8 cellular contexts compared by ENCODE assay signal in genomic region chr5:128082551-128083032, GRCh38. TPM values are rescaled to one million over a fixed set of nuclear protein-coding genes. Genes with fewer than 3 reads are reported as not detected.
DNase-seq lines count a peak whose midpoint lies in the region; ATAC-seq and TF ChIP-seq lines count a peak whose summit lies in the region.

No MANE protein-coding gene starts in this region.

- POLR2A ChIA-PET in HEK293T (lab: Yijun Ruan, JAX): interaction anchor here (0.6 to 1.7 kb wide), 12 partner anchors 11 to 205 kb away, joined by 3 to 5 read pairs (median 3); no protein-coding TSS in a partner anchor

- H3K4me1 Mint-ChIP-seq in chondrocyte (ENCODE audit: low read depth) (peaks cover 49% of the 10 kb centered on the region), mesothelial cell of epicardium (peaks cover 46% of the 10 kb centered on the region)

- H3K4me3 ChIP-seq in KMS-11 (IDR thresholded peaks at IDR 0.05; ENCODE audit: insufficient read depth, low read depth, low read length): no peak overlapping the region

- DNase-seq in Right ventricle myocardium inferior (ENCODE audit: missing footprints): no peak
- no peak for DNase-seq in cardiac septum (ENCODE audit: low spot score)
- DNase-seq in chondrocyte (ENCODE audit: low spot score): no peak
- DNase-seq in mesothelial cell of epicardium (ENCODE audit: low spot score in 2 of 2, unreplicated experiment in 2 of 2): no peak
- no peak for DNase-seq in ecto neural progenitor cell (ENCODE audit: low spot score)
- no peak for DNase-seq in KBM-7
- DNase-seq in HEK293T (ENCODE audit: extremely low spot score): no peak

- in situ Hi-C loops in KBM-7 (cut with MboI; ENCODE audit: low pct_unique_long_range_greater_than_20kb, low sequenced_read_pairs): no loop called here

- H3K27me3 ChIP-seq in KMS-11 (ENCODE audit: insufficient read depth, low read depth): no peaks in the 10 kb centered on the region

- H3K79me2 ChIP-seq in KMS-11 (ENCODE audit: insufficient read depth, low read depth): peaks cover 49% of the 10 kb centered on the region

- H3K4me2 ChIP-seq in KMS-11: peak overlapping the region; percentile 82

- H3K9ac ChIP-seq in KMS-11: peak overlapping the region; percentile 89

- H2AFZ ChIP-seq in KMS-11 (ENCODE audit: low read depth): peak overlapping the region; percentile 79

- TF ChIP-seq CTCF in KMS-11 (conservative IDR thresholded peaks at IDR 0.05; ENCODE audit: low read depth, low read length): no peak
- no peak for TF ChIP-seq CTCF in chondrocyte (IDR thresholded peaks at IDR 0.05)
- TF ChIP-seq CTCF in mesothelial cell of epicardium (IDR thresholded peaks at IDR 0.05; ENCODE audit: unreplicated experiment): no peak

- intact Hi-C loops in Right ventricle myocardium inferior (cut with DNase I): loop anchor here (2.0 to 5.0 kb wide), 4 partner anchors 122 to 520 kb away; no protein-coding TSS in a partner anchor
- intact Hi-C loops in cardiac septum (cut with DNase I): loop anchor here (2.0 to 10.0 kb wide), 8 partner anchors 45 to 520 kb away; no protein-coding TSS in a partner anchor

- H3K27me3 Mint-ChIP-seq in chondrocyte (ENCODE audit: low read depth) (no peaks in the 10 kb centered on the region), mesothelial cell of epicardium (ENCODE audit: low read depth) (no peaks in the 10 kb centered on the region)

- peak overlapping the region; percentile 90 for H3K4me3 Mint-ChIP-seq in chondrocyte (ENCODE audit: unreplicated experiment)
- peak overlapping the region; percentile 78 for H3K4me3 Mint-ChIP-seq in mesothelial cell of epicardium

- H3K9me3 Mint-ChIP-seq in chondrocyte (ENCODE audit: low read depth): no peaks in the 10 kb centered on the region
- H3K9me3 Mint-ChIP-seq in mesothelial cell of epicardium: no peaks in the 10 kb centered on the region

- H3K27ac Mint-ChIP-seq in chondrocyte (ENCODE audit: unreplicated experiment): peak overlapping the region; percentile 97
- H3K27ac Mint-ChIP-seq in mesothelial cell of epicardium: peak overlapping the region; percentile 94

- no peaks in the 10 kb centered on the region for H3K36me3 ChIP-seq in KMS-11 (ENCODE audit: insufficient read depth)

- no peaks in the 10 kb centered on the region for H3K36me3 Mint-ChIP-seq in chondrocyte (ENCODE audit: low read depth)
- no peaks in the 10 kb centered on the region for H3K36me3 Mint-ChIP-seq in mesothelial cell of epicardium

- H3K27ac ChIP-seq in KMS-11: peak overlapping the region; percentile 90

- peak; percentile 20 for ATAC-seq in Right ventricle myocardium inferior

- H3K4me1 ChIP-seq in KMS-11 (ENCODE audit: low read depth, poor library complexity, severe bottlenecking): peaks cover 55% of the 10 kb centered on the region

- CTCF ChIA-PET in HEK293T (lab: Yijun Ruan, JAX): no interaction called here

- no peaks in the 10 kb centered on the region for H4K20me1 ChIP-seq in KMS-11 (ENCODE audit: insufficient read depth)

TF ChIP-seq in HEK293T, 16 proteins besides CTCF, POLR2A, EP300 and RAD21:
- no peak for TF ChIP-seq ELF4 (IDR thresholded peaks at IDR 0.05)
- TF ChIP-seq ZNF384 (IDR thresholded peaks at IDR 0.05): no peak
- TF ChIP-seq FOXK2 (IDR thresholded peaks at IDR 0.05): no peak
- no peak for TF ChIP-seq FOXM1 (IDR thresholded peaks at IDR 0.05; ENCODE audit: borderline replicate concordance)
- TF ChIP-seq SUZ12 (IDR thresholded peaks at IDR 0.05): no peak
- no peak for TF ChIP-seq CTBP1 (IDR thresholded peaks at IDR 0.05; ENCODE audit: borderline replicate concordance)
- no peak for TF ChIP-seq PKNOX1 (IDR thresholded peaks at IDR 0.05)
- TF ChIP-seq SP1 (IDR thresholded peaks at IDR 0.05): no peak
- no peak for TF ChIP-seq HDGF (IDR thresholded peaks at IDR 0.05; ENCODE audit: borderline replicate concordance)
- TF ChIP-seq TARDBP (IDR thresholded peaks at IDR 0.05): no peak
- TF ChIP-seq FOXA1 (IDR thresholded peaks at IDR 0.05): no peak
- TF ChIP-seq BHLHE40 (IDR thresholded peaks at IDR 0.05; ENCODE audit: borderline replicate concordance): no peak
- no peak for TF ChIP-seq NFRKB (IDR thresholded peaks at IDR 0.05)
- TF ChIP-seq LEF1 (IDR thresholded peaks at IDR 0.05; ENCODE audit: borderline replicate concordance): no peak
- TF ChIP-seq L3MBTL2 (conservative IDR thresholded peaks at IDR 0.05): no peak
- no peak for TF ChIP-seq ARNT (IDR thresholded peaks at IDR 0.05)

RNA-seq across cellular contexts. Expression of gene SLC12A2, which starts 1.0 kb away (rescaled TPM):
- total RNA-seq in Right ventricle myocardium inferior (10.7 TPM), cardiac septum (21.6 TPM), chondrocyte (24.6 to 25.7 TPM (median 25.1 TPM) in 3 replicates), mesothelial cell of epicardium (24.0 to 27.0 TPM (median 24.6 TPM) in 3 replicates)
